In the genomic region with DNA sequence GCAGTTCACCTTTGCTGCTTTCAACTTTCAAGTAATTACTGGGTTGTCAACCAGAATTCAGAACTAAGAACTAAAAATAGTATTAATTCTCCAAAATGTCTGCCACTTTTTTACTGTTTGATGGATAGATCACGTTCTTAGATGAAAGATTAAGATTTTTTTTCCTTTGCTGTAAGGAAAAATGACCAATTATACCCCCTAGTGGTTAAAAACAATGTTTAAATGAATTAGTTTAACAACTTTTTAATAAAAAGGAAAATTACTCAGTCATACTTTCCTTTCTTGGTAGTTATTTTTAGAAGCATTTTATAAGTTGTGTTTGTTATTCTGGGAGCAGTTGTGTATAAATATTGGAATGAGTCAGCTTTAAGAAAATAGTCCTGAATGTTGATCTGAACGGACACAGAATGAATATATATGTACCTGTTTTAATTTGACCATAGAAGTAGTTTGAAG, we compare ENCODE assay signal across 9 cellular contexts. TPM values are rescaled to one million over a fixed set of nuclear protein-coding genes. Genes with fewer than 3 reads are reported as not detected.
DNase-seq lines count a peak whose midpoint lies in the region; ATAC-seq, FAIRE-seq and TF ChIP-seq lines count a peak whose summit lies in the region.
"Had no signal": no experiment of that assay in that cellular context is flagged by ENCODE, and none has a peak within 500 bp of the region (broad histone marks: within the 10 kb centered on the region; RNA-seq: fewer than 3 reads in every experiment).

No MANE protein-coding gene starts in this region.

- POLR2A ChIA-PET in SK-N-SH (lab: Yijun Ruan, JAX) (no interaction called here), OCI-LY7 (lab: Charles Lee) (interaction anchor here (1.2 to 2.3 kb wide), 2 partner anchors 12 to 14 kb away, joined by 3 to 10 read pairs; no protein-coding TSS in a partner anchor), endothelial cell of umbilical vein (lab: Charles Lee) (interaction anchor here (0.6 kb wide), 1 partner anchor 40 kb away, joined by 3 read pairs; no protein-coding TSS in a partner anchor)

- TF ChIP-seq RAD21 in SK-N-SH (IDR thresholded peaks at IDR 0.05; ENCODE audit: low read length) = no peak

- no peaks in the 10 kb centered on the region for H3K27me3 ChIP-seq in SK-N-SH (ENCODE audit: insufficient read depth)
- H3K27me3 ChIP-seq in endothelial cell of umbilical vein (ENCODE audit: control insufficient read depth in 2 of 2, insufficient read depth in 2 of 2, low read length in 2 of 2) = no peaks in the 10 kb centered on the region
- H3K27me3 ChIP-seq in smooth muscle cell (ENCODE audit: low read depth) = no peaks in the 10 kb centered on the region
- H3K27me3 ChIP-seq in esophagus muscularis mucosa = no peaks in the 10 kb centered on the region

- DNase-seq in SK-N-SH (peak; percentile 20), OCI-LY7 (ENCODE audit: low spot score) (no peak), endothelial cell of umbilical vein (ENCODE audit: low read depth, low spot score) (peak; percentile 72), smooth muscle cell (lab: John Stamatoyannopoulos, UW; ENCODE audit: unreplicated experiment) (no peak), esophagus muscularis mucosa (ENCODE audit: extremely low spot score) (no peak)
- DNase-seq in activated CD8-positive, alpha-beta memory T cell treated with anti-CD3 and anti-CD28 coated beads, Interleukin-2, amount 50 U/mL, for 4 hours = no peak
- DNase-seq: hypothalamus had no signal

- peaks cover 68% of the 10 kb centered on the region for H4K20me1 ChIP-seq in SK-N-SH (ENCODE audit: insufficient read depth)
- H4K20me1 ChIP-seq in OCI-LY7 (ENCODE audit: insufficient read depth, low read length) = peaks cover 10% of the 10 kb centered on the region
- peaks cover 4% of the 10 kb centered on the region for H4K20me1 ChIP-seq in endothelial cell of umbilical vein (replicated peaks; ENCODE audit: control insufficient read depth, extremely low read depth, insufficient read depth, low read length)
- H4K20me1 ChIP-seq in smooth muscle cell (ENCODE audit: low read depth) = peaks cover 89% of the 10 kb centered on the region

- CTCF ChIA-PET in SK-N-SH (lab: Yijun Ruan, JAX) (interaction anchor here (0.6 to 1.3 kb wide), 6 partner anchors 9 to 483 kb away, joined by 3 to 5 read pairs (median 3); no protein-coding TSS in a partner anchor), OCI-LY7 (lab: Charles Lee; ENCODE audit: unreplicated experiment) (no interaction called here), endothelial cell of umbilical vein (lab: Charles Lee) (interaction anchor here (0.7 to 3.3 kb wide), 18 partner anchors 8 to 333 kb away, joined by 3 to 81 read pairs (median 4); no protein-coding TSS in a partner anchor)

- no peak overlapping the region for H3K9ac ChIP-seq in SK-N-SH
- peak overlapping the region; percentile 3 for H3K9ac ChIP-seq in endothelial cell of umbilical vein (replicated peaks; ENCODE audit: extremely low read depth, insufficient read depth, low read length)
- H3K9ac ChIP-seq in smooth muscle cell (ENCODE audit: low read depth) = peak overlapping the region; percentile 27

- no TSS peak for BruUV-seq in OCI-LY7 (replicated peaks; lab: Mats Ljungman, UMichigan)
- no TSS peak for BruUV-seq in endothelial cell of umbilical vein (replicated peaks; lab: Mats Ljungman, UMichigan)

- FAIRE-seq in endothelial cell of umbilical vein (lab: Jason Lieb, UNC) = no peak

- H3K79me2 ChIP-seq in SK-N-SH (ENCODE audit: insufficient read depth) (peaks cover 97% of the 10 kb centered on the region), OCI-LY7 (ENCODE audit: insufficient read depth, low read depth, low read length) (peaks cover 85% of the 10 kb centered on the region), endothelial cell of umbilical vein (ENCODE audit: control insufficient read depth, insufficient read depth, low read length) (peaks cover 87% of the 10 kb centered on the region), smooth muscle cell (ENCODE audit: low read depth) (peaks cover 95% of the 10 kb centered on the region)

- H3F3A ChIP-seq in SK-N-SH (replicated peaks; ENCODE audit: insufficient read depth) (peaks cover 4% of the 10 kb centered on the region), smooth muscle cell (ENCODE audit: low read depth) (no peaks in the 10 kb centered on the region)

- H3K27ac ChIP-seq in SK-N-SH (ENCODE audit: low read depth in 2 of 2, low read length in 1 of 2) (peak overlapping the region in 1 of 2 experiments; percentile 29; a peak in 1 of 4 replicates), OCI-LY7 (ENCODE audit: low read depth, low read length, poor library complexity, severe bottlenecking) (no peak overlapping the region), endothelial cell of umbilical vein (ENCODE audit: insufficient read depth, low read depth, low read length) (peak overlapping the region; percentile 5), smooth muscle cell (ENCODE audit: low read depth) (peak overlapping the region; percentile 63), esophagus muscularis mucosa (replicated peaks in 1 of 4) (no peak overlapping the region)

- H3K36me3 ChIP-seq in SK-N-SH (replicated peaks in 1 of 2; ENCODE audit: control insufficient read depth in 1 of 2, insufficient read depth in 2 of 2, low read length in 1 of 2) = peaks cover 2 to 19% of the 10 kb centered on the region in 2 experiments
- peaks cover 40% of the 10 kb centered on the region for H3K36me3 ChIP-seq in OCI-LY7 (ENCODE audit: insufficient read depth, low read length)
- no peaks in the 10 kb centered on the region for H3K36me3 ChIP-seq in endothelial cell of umbilical vein (ENCODE audit: control insufficient read depth in 2 of 2, extremely low read depth in 1 of 2, insufficient read depth in 2 of 2, low read length in 2 of 2)
- H3K36me3 ChIP-seq in smooth muscle cell (ENCODE audit: low read depth) = no peaks in the 10 kb centered on the region
- peaks cover 0 to 12% (median 7%) of the 10 kb centered on the region in 4 donors for H3K36me3 ChIP-seq in esophagus muscularis mucosa

- dilution Hi-C loops in endothelial cell of umbilical vein (cut with MboI; ENCODE audit: extremely low pct_ligation_motif_present, low sequenced_read_pairs) = no loop called here

- no peaks in the 10 kb centered on the region for H3K9me3 ChIP-seq in SK-N-SH
- peaks cover 25% of the 10 kb centered on the region for H3K9me3 ChIP-seq in OCI-LY7 (ENCODE audit: low read length)
- no peaks in the 10 kb centered on the region for H3K9me3 ChIP-seq in endothelial cell of umbilical vein (replicated peaks; ENCODE audit: control insufficient read depth, insufficient read depth, low read length)
- no peaks in the 10 kb centered on the region for H3K9me3 ChIP-seq in smooth muscle cell (replicated peaks; ENCODE audit: low read depth)
- no peaks in the 10 kb centered on the region for H3K9me3 ChIP-seq in esophagus muscularis mucosa

- H3K9me1 ChIP-seq in endothelial cell of umbilical vein (replicated peaks; ENCODE audit: control insufficient read depth, extremely low read depth, insufficient read depth, low read length) = no peaks in the 10 kb centered on the region

- 57% methylated on average over 2 of the region's 2 CpGs for WGBS in SK-N-SH (ENCODE audit: low lambda C conversion rate)
- 51% methylated on average over 2 of the region's 2 CpGs for WGBS in smooth muscle cell (ENCODE audit: low lambda C conversion rate)
- 21% methylated on average over 2 of the region's 2 CpGs for WGBS in esophagus muscularis mucosa

- peak; percentile 69 for TF ChIP-seq CTCF in SK-N-SH (IDR thresholded peaks at IDR 0.05)
- peak; percentile 73 for TF ChIP-seq CTCF in OCI-LY7 (conservative IDR thresholded peaks at IDR 0.05; ENCODE audit: low read length)
- TF ChIP-seq CTCF in endothelial cell of umbilical vein (IDR thresholded peaks at IDR 0.05; ENCODE audit: extremely low read depth in 1 of 2, insufficient read depth in 1 of 2, low read depth in 1 of 2, low read length in 2 of 2) = peak; percentile 10 to 11
- TF ChIP-seq CTCF in smooth muscle cell (IDR thresholded peaks at IDR 0.05; ENCODE audit: borderline replicate concordance, insufficient read depth, poor library complexity, severe bottlenecking) = peak; percentile 48
- TF ChIP-seq CTCF in esophagus muscularis mucosa (IDR thresholded peaks at IDR 0.05) = peak in 1 of 3 experiments; percentile 33

- TF ChIP-seq POLR2A in endothelial cell of umbilical vein (IDR thresholded peaks at IDR 0.05; ENCODE audit: low read depth, low read length) (no peak), esophagus muscularis mucosa (IDR thresholded peaks at IDR 0.05; ENCODE audit: low read depth) (no peak)

- H3K4me2 ChIP-seq in SK-N-SH (no peak overlapping the region), OCI-LY7 (ENCODE audit: low read length) (peak overlapping the region; percentile 98), endothelial cell of umbilical vein (ENCODE audit: insufficient read depth, low read length) (peak overlapping the region; percentile 24), smooth muscle cell (peak overlapping the region; percentile 95)

- TF ChIP-seq EP300 in SK-N-SH (IDR thresholded peaks at IDR 0.05; ENCODE audit: borderline replicate concordance in 1 of 2, low read depth in 1 of 2, low read length in 1 of 2) (no peak), esophagus muscularis mucosa (IDR thresholded peaks at IDR 0.05) (no peak)

- H3K9me2 ChIP-seq in SK-N-SH (no peaks in the 10 kb centered on the region), OCI-LY7 (ENCODE audit: insufficient read depth, low read length) (no peaks in the 10 kb centered on the region)

- ATAC-seq in SK-N-SH treated with all-trans-retinoic acid at 6 μM for 48 hours = no peak
- ATAC-seq in HG03442 (IDR thresholded peaks at IDR 0.05; ENCODE audit: unreplicated experiment) = no peak

- H3K4me3 ChIP-seq in SK-N-SH (ENCODE audit: low read depth in 2 of 2, low read length in 1 of 2) (no peak overlapping the region), OCI-LY7 (ENCODE audit: low read depth, low read length, poor library complexity, severe bottlenecking) (no peak overlapping the region), endothelial cell of umbilical vein (replicated peaks in 1 of 3; ENCODE audit: insufficient read depth in 1 of 3, low read depth in 1 of 3, low read length in 3 of 3) (no peak overlapping the region), smooth muscle cell (peak overlapping the region; percentile 1), esophagus muscularis mucosa (no peak overlapping the region)

- intact Hi-C loops in OCI-LY7 (cut with micrococcal nuclease; ENCODE audit: unreplicated experiment) = loop anchor here (5.0 to 10.0 kb wide), 3 partner anchors 64 to 311 kb away; partner anchors contain the start of gene GPR18
- intact Hi-C loops in endothelial cell of umbilical vein (cut with micrococcal nuclease) = loop anchor here (1.0 kb wide), 2 partner anchors 64 to 100 kb away; partner anchors contain the start of gene CLYBL
- intact Hi-C loops in esophagus muscularis mucosa (cut with DNase I) = loop anchor here (10.0 kb wide), 1 partner anchor 231 kb away; no protein-coding TSS in a partner anchor

- H3K4me1 ChIP-seq in SK-N-SH (ENCODE audit: control insufficient read depth in 1 of 2, insufficient read depth in 2 of 2, low read depth in 1 of 2, low read length in 1 of 2) (peaks cover 5 to 13% of the 10 kb centered on the region in 2 experiments; a peak in 2 of 4 replicates), OCI-LY7 (ENCODE audit: insufficient read depth, low read length, poor library complexity, severe bottlenecking) (peaks cover 45% of the 10 kb centered on the region), endothelial cell of umbilical vein (ENCODE audit: control insufficient read depth, extremely low read depth, insufficient read depth, low read length) (peaks cover 24% of the 10 kb centered on the region), smooth muscle cell (ENCODE audit: low read depth) (peaks cover 17% of the 10 kb centered on the region), esophagus muscularis mucosa (peaks cover 41 to 59% (median 53%) of the 10 kb centered on the region in 4 donors)

- H2AFZ ChIP-seq in SK-N-SH (ENCODE audit: low read depth) (no peak overlapping the region), OCI-LY7 (ENCODE audit: low read length) (no peak overlapping the region), endothelial cell of umbilical vein (ENCODE audit: low read depth, low read length) (no peak overlapping the region), smooth muscle cell (ENCODE audit: low read depth) (no peak overlapping the region)

RNA-seq across cellular contexts. Expression of gene TM9SF2, which starts 4.6 kb away (rescaled TPM):
- 49.8 and 69.8 TPM in 2 replicates for polyA plus RNA-seq in SK-N-SH (2012; rRNA removed)
- 72.1 and 72.2 TPM in 2 replicates for polyA plus RNA-seq in SK-N-SH (2012; cell fraction: cytosol; rRNA removed)
- polyA plus RNA-seq in SK-N-SH (2012; cell fraction: nucleus; rRNA removed) = 17.5 and 47.6 TPM in 2 replicates
- 16.3 and 17.8 TPM in 2 replicates for total RNA-seq in OCI-LY7 (2014; rRNA removed; shearing (Covaris generic))
- 26.7 and 27.3 TPM in 2 replicates for total RNA-seq in OCI-LY7 (2022)
- 85.9 and 90.0 TPM in 2 replicates for total RNA-seq in endothelial cell of umbilical vein
- polyA plus RNA-seq in endothelial cell of umbilical vein = 63.2 and 76.0 TPM in 2 replicates
- 49.6 and 49.7 TPM in 2 replicates for polyA plus RNA-seq in endothelial cell of umbilical vein (2011; cell fraction: cytosol; rRNA removed)
- 41.0 and 51.4 TPM in 2 replicates for polyA plus RNA-seq in endothelial cell of umbilical vein (2011; cell fraction: nucleus; rRNA removed)
- 73.3 and 83.8 TPM in 2 replicates for polyA plus RNA-seq in endothelial cell of umbilical vein (2012)
- polyA minus RNA-seq in endothelial cell of umbilical vein = 104 and 121 TPM in 2 replicates
- polyA minus RNA-seq in endothelial cell of umbilical vein (2011; cell fraction: cytosol; rRNA and poly(A)+ RNA removed) = 70.8 TPM
- polyA minus RNA-seq in endothelial cell of umbilical vein (2011; cell fraction: nucleus; rRNA and poly(A)+ RNA removed) = 42.1 and 51.5 TPM in 2 replicates
- 272 and 332 TPM in 2 replicates for total RNA-seq in smooth muscle cell
- polyA plus RNA-seq in smooth muscle cell = 170 and 195 TPM in 2 replicates
- total RNA-seq in esophagus muscularis mucosa = 10 to 100 TPM; 65.6 to 86.9 (median 71.8) TPM

Comparison
In these comparisons a context has a peak if more than half of its experiments do, and no peak if none do; other contexts are left out.
1. DNase-seq: peak in SK-N-SH (single experiment) and endothelial cell of umbilical vein (single experiment); none in OCI-LY7 (single experiment), smooth muscle cell (single experiment), activated CD8-positive, alpha-beta memory T cell treated with anti-CD3 and anti-CD28 coated beads, Interleukin-2, amount 50 U/mL, for 4 hours (single experiment) and esophagus muscularis mucosa (single experiment).
2. H3K27ac ChIP-seq: peak in endothelial cell of umbilical vein (single experiment) and smooth muscle cell (single experiment); none in OCI-LY7 (single experiment) and esophagus muscularis mucosa (0 of 4).